2 cellular contexts compared by ENCODE assay signal in genomic region chr17:75771334-75772281, GRCh38.
TF ChIP-seq lines count a peak whose summit lies in the region.

No MANE protein-coding gene starts in this region.

TF ChIP-seq in K562, 482 proteins besides CTCF, POLR2A, EP300 and RAD21:
- TF ChIP-seq ZMIZ1 (IDR thresholded peaks at IDR 0.05; ENCODE audit: low read depth in 2 of 2, low read length in 2 of 2) (no peak), CBFA2T2 (conservative IDR thresholded peaks at IDR 0.05) (no peak), ZNF77 (CRISPR knock-in tag; IDR thresholded peaks at IDR 0.05) (no peak), SRSF3 (IDR thresholded peaks at IDR 0.05; ENCODE audit: insufficient read depth, low read length) (no peak), ETS2 (tag; IDR thresholded peaks at IDR 0.05; ENCODE audit: borderline replicate concordance, poor library complexity, severe bottlenecking) (no peak), FUS (optimal IDR thresholded peaks at IDR 0.05; ENCODE audit: low read depth, low read length) (no peak), NR2C2 (CRISPR knock-in tag; IDR thresholded peaks at IDR 0.05) (no peak), NR2C2 (tag; IDR thresholded peaks at IDR 0.05) (peak; percentile 71), ETV5 (CRISPR knock-in tag; IDR thresholded peaks at IDR 0.05; ENCODE audit: low read depth) (no peak), STAG1 (CRISPR knock-in tag; IDR thresholded peaks at IDR 0.05; ENCODE audit: borderline replicate concordance) (no peak), ZNF644 (tag; IDR thresholded peaks at IDR 0.05; ENCODE audit: low read depth) (no peak), PTTG1 (tag; IDR thresholded peaks at IDR 0.05; ENCODE audit: low read depth) (no peak), PPARD (CRISPR knock-in tag; IDR thresholded peaks at IDR 0.05) (no peak), TFAM (CRISPR knock-in tag; conservative IDR thresholded peaks at IDR 0.05) (no peak), NR2C1 (IDR thresholded peaks at IDR 0.05) (peak; percentile 72), NR2C1 (tag; IDR thresholded peaks at IDR 0.05) (peak; percentile 85), SP1 (CRISPR knock-in tag; IDR thresholded peaks at IDR 0.05) (no peak), ZNF592 (IDR thresholded peaks at IDR 0.05) (no peak), JUN (IDR thresholded peaks at IDR 0.05; ENCODE audit: borderline replicate concordance, low read depth, low read length) (no peak), JUN (CRISPR knock-in tag; IDR thresholded peaks at IDR 0.05; ENCODE audit: borderline replicate concordance) (no peak), ZNF695 (CRISPR knock-in tag; IDR thresholded peaks at IDR 0.05) (no peak)
- TF ChIP-seq, protein P1, sequence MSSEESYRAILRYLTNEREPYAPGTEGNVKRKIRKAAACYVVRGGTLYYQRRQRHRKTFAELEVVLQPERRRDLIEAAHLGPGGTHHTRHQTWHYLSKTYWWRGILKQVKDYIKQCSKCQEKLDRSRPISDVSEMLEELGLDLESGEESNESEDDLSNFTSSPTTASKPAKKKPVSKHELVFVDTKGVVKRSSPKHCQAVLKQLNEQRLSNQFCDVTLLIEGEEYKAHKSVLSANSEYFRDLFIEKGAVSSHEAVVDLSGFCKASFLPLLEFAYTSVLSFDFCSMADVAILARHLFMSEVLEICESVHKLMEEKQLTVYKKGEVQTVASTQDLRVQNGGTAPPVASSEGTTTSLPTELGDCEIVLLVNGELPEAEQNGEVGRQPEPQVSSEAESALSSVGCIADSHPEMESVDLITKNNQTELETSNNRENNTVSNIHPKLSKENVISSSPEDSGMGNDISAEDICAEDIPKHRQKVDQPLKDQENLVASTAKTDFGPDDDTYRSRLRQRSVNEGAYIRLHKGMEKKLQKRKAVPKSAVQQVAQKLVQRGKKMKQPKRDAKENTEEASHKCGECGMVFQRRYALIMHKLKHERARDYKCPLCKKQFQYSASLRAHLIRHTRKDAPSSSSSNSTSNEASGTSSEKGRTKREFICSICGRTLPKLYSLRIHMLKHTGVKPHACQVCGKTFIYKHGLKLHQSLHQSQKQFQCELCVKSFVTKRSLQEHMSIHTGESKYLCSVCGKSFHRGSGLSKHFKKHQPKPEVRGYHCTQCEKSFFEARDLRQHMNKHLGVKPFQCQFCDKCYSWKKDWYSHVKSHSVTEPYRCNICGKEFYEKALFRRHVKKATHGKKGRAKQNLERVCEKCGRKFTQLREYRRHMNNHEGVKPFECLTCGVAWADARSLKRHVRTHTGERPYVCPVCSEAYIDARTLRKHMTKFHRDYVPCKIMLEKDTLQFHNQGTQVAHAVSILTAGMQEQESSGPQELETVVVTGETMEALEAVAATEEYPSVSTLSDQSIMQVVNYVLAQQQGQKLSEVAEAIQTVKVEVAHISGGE (CRISPR knock-in tag; IDR thresholded peaks at IDR 0.05) = peak in 1 of 3 experiments; percentile 29; a peak in 1 of 6 replicates

TF ChIP-seq in GM12891, 5 proteins besides CTCF, POLR2A, EP300 and RAD21:
- TF ChIP-seq POLR2AphosphoS5 (IDR thresholded peaks at IDR 0.05; ENCODE audit: low read depth, low read length) (no peak), POU2F2 (IDR thresholded peaks at IDR 0.05; ENCODE audit: low read depth, low read length) (no peak), SPI1 (IDR thresholded peaks at IDR 0.05; ENCODE audit: low read depth, low read length) (no peak), PAX5 (IDR thresholded peaks at IDR 0.05; ENCODE audit: insufficient read depth, low read length, severe bottlenecking) (no peak), TAF1 (IDR thresholded peaks at IDR 0.05; ENCODE audit: low read depth, low read length) (no peak)
